8 cellular contexts compared by ENCODE assay signal in the genomic region with DNA sequence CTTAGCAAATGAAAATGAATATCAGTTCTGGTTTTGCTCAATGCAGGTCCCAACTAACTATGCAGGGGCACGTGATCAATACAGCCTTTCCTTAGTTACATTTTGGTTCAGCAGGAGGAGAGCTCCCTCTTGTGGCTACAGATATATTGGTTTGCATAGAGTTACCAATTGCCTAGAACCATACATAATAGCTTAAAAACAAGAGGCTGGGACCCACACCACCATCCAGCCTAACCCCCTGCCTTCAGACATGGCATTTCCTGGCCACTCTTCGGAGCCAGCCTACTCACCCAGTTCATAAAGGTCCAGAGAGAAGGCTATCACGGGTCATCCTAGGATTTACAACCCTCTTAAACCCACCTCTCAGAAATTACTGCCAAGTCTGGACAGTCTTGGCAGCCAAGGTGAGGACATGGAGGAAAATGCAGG. TPM values are rescaled to one million over a fixed set of nuclear protein-coding genes. Genes with fewer than 3 reads are reported as not detected.
DNase-seq lines count a peak whose midpoint lies in the region; TF ChIP-seq lines count a peak whose summit lies in the region.

No MANE protein-coding gene starts in this region.

- intact Hi-C loops in PC-9 (cut with micrococcal nuclease; ENCODE audit: unreplicated experiment) (loop anchor here (1.0 kb wide), 1 partner anchor 189 kb away; the partner anchor contains the start of gene DDX18), ovary (cut with DNase I) (loop anchor here in 2 of 4 donors (5.0 kb wide), 1 partner anchor 166 kb away; no protein-coding TSS in a partner anchor)

- H3K27ac ChIP-seq in HEK293 (ENCODE audit: extremely low read depth, low read depth, low read length) (no peak overlapping the region), PC-9 (no peak overlapping the region), ovary (no peak overlapping the region)

- H3K36me3 ChIP-seq in HEK293 (ENCODE audit: control insufficient read depth in 2 of 2, insufficient read depth in 1 of 2, low read length in 2 of 2): peaks cover 39 to 85% of the 10 kb centered on the region in 2 experiments
- H3K36me3 ChIP-seq in PC-9 (ENCODE audit: low read depth): peaks cover 45% of the 10 kb centered on the region
- H3K36me3 ChIP-seq in ovary: no peaks in the 10 kb centered on the region

- no peaks in the 10 kb centered on the region for H3K27me3 ChIP-seq in PC-9 (ENCODE audit: insufficient read depth, low read depth)
- H3K27me3 ChIP-seq in ovary: no peaks in the 10 kb centered on the region

- CTCF ChIA-PET in HEK293 (lab: Yijun Ruan, JAX) (interaction anchor here (0.5 to 6.1 kb wide), 43 partner anchors 9 to 1304 kb away, joined by 3 to 68 read pairs (median 5); partner anchors contain the start of gene DDX18), PC-9 (lab: Charles Lee) (interaction anchor here (0.5 to 1.3 kb wide), 6 partner anchors 9 to 446 kb away, joined by 3 to 12 read pairs (median 6); partner anchors contain the start of genes CCDC93 and DDX18)

- H3K4me3 ChIP-seq in HEK293 (ENCODE audit: low read depth, low read length) (no peak overlapping the region), PC-9 (no peak overlapping the region), ovary (no peak overlapping the region)

- TF ChIP-seq EP300 in ovary (IDR thresholded peaks at IDR 0.05): no peak

- H3K4me1 ChIP-seq in HEK293 (ENCODE audit: control insufficient read depth, insufficient read depth, low read length) (no peaks in the 10 kb centered on the region), PC-9 (replicated peaks; ENCODE audit: insufficient read depth) (no peaks in the 10 kb centered on the region), ovary (ENCODE audit: insufficient read depth) (no peaks in the 10 kb centered on the region)

- H3K79me2 ChIP-seq in PC-9 (ENCODE audit: low read depth): 0 out of 2 replicates have a peak, but pooled peaks cover 3% of the 10 kb centered on the region

- 10 to 18% (median 17%) methylated on average over 3 of the region's 3 CpGs for WGBS in ovary, 3 donors

- TF ChIP-seq POLR2A in ovary (IDR thresholded peaks at IDR 0.05): no peak

- H3K9me3 ChIP-seq in HEK293 (ENCODE audit: control insufficient read depth, insufficient read depth, low read depth, low read length) (no peaks in the 10 kb centered on the region), PC-9 (ENCODE audit: insufficient read depth, low read depth) (no peaks in the 10 kb centered on the region), ovary (no peaks in the 10 kb centered on the region)

- H3K4me2 ChIP-seq in PC-9: no peak overlapping the region

- DNase-seq in stimulated activated CD4-positive, alpha-beta T cell treated with anti-CD3 and anti-CD28 coated beads, Interleukin-12 subunit alpha, Interleukin-12 subunit beta, amount 100 ng/mL, for 48 hours (ENCODE audit: low read depth in 2 of 3, low spot score in 1 of 3): peak; percentile 5 to 74 (median 12)
- DNase-seq in stimulated activated CD4-positive, alpha-beta T cell treated with anti-CD3 and anti-CD28 coated beads, Interleukin-4, amount 100 ng/mL, for 1 hour: no peak
- DNase-seq in LHCN-M2 (ENCODE audit: low read depth) (peak; percentile 76), PC-9 (peak; percentile 38 to 73), germinal center (ENCODE audit: low spot score) (peak; percentile 62), ovary (peak in 3 of 5 donors; percentile 16 to 48 (median 22))
- peak; percentile 17 for DNase-seq in activated gamma-delta T cell treated with anti-CD3 and anti-CD28 coated beads, Interleukin-2, amount 50 U/mL, for 16 hours (ENCODE audit: low read depth)

- BruUV-seq in PC-9 (replicated peaks; lab: Mats Ljungman, UMichigan): no TSS peak

- peaks cover 12% of the 10 kb centered on the region; the same call in 1 of the 2 replicates for H3F3A ChIP-seq in PC-9 (ENCODE audit: insufficient read depth, low read depth)

- no peaks in the 10 kb centered on the region for H3K9me2 ChIP-seq in PC-9 (ENCODE audit: insufficient read depth)

- TF ChIP-seq CTCF in HEK293 (tag by site-specific recombination; IDR thresholded peaks at IDR 0.05) (peak; percentile 78), PC-9 (conservative IDR thresholded peaks at IDR 0.05) (peak; percentile 98), ovary (IDR thresholded peaks at IDR 0.05) (peak; percentile 52 to 81 (median 72))

- H4K20me1 ChIP-seq in PC-9 (ENCODE audit: insufficient read depth): peaks cover 16% of the 10 kb centered on the region

- POLR2A ChIA-PET in HEK293 (lab: Yijun Ruan, JAX) (interaction anchor here (0.9 to 1.1 kb wide), 4 partner anchors 11 to 189 kb away, joined by 3 to 7 read pairs (median 3); partner anchors contain the start of genes CCDC93 and DDX18), PC-9 (lab: Charles Lee; ENCODE audit: unreplicated experiment) (no interaction called here)

- no peak overlapping the region for H2AFZ ChIP-seq in PC-9

TF ChIP-seq in HEK293, 187 proteins besides CTCF, POLR2A, EP300 and RAD21 (continues in another document):
- no peak for TF ChIP-seq ZNF529 (tag by site-specific recombination; IDR thresholded peaks at IDR 0.05; ENCODE audit: insufficient replicate concordance)
- TF ChIP-seq ZNF174 (tag by site-specific recombination; IDR thresholded peaks at IDR 0.05): no peak
- TF ChIP-seq OVOL3 (tag by site-specific recombination; IDR thresholded peaks at IDR 0.05): no peak
- peak; percentile 68 for TF ChIP-seq ZNF654 (tag by site-specific recombination; IDR thresholded peaks at IDR 0.05; ENCODE audit: low read depth)
- TF ChIP-seq ZNF157 (tag by site-specific recombination; IDR thresholded peaks at IDR 0.05): no peak
- TF ChIP-seq ZNF148 (tag by site-specific recombination; IDR thresholded peaks at IDR 0.05; ENCODE audit: borderline replicate concordance): no peak
- TF ChIP-seq, protein P1, sequence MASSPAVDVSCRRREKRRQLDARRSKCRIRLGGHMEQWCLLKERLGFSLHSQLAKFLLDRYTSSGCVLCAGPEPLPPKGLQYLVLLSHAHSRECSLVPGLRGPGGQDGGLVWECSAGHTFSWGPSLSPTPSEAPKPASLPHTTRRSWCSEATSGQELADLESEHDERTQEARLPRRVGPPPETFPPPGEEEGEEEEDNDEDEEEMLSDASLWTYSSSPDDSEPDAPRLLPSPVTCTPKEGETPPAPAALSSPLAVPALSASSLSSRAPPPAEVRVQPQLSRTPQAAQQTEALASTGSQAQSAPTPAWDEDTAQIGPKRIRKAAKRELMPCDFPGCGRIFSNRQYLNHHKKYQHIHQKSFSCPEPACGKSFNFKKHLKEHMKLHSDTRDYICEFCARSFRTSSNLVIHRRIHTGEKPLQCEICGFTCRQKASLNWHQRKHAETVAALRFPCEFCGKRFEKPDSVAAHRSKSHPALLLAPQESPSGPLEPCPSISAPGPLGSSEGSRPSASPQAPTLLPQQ (tag by site-specific recombination; IDR thresholded peaks at IDR 0.05): 0 out of 2 replicates have a peak, but pooled peaks have one; percentile 49
- TF ChIP-seq, protein P2, sequence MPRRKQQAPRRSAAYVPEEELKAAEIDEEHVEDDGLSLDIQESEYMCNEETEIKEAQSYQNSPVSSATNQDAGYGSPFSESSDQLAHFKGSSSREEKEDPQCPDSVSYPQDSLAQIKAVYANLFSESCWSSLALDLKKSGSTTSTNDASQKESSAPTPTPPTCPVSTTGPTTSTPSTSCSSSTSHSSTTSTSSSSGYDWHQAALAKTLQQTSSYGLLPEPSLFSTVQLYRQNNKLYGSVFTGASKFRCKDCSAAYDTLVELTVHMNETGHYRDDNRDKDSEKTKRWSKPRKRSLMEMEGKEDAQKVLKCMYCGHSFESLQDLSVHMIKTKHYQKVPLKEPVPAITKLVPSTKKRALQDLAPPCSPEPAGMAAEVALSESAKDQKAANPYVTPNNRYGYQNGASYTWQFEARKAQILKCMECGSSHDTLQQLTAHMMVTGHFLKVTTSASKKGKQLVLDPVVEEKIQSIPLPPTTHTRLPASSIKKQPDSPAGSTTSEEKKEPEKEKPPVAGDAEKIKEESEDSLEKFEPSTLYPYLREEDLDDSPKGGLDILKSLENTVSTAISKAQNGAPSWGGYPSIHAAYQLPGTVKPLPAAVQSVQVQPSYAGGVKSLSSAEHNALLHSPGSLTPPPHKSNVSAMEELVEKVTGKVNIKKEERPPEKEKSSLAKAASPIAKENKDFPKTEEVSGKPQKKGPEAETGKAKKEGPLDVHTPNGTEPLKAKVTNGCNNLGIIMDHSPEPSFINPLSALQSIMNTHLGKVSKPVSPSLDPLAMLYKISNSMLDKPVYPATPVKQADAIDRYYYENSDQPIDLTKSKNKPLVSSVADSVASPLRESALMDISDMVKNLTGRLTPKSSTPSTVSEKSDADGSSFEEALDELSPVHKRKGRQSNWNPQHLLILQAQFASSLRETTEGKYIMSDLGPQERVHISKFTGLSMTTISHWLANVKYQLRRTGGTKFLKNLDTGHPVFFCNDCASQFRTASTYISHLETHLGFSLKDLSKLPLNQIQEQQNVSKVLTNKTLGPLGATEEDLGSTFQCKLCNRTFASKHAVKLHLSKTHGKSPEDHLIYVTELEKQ (tag by site-specific recombination; IDR thresholded peaks at IDR 0.05; ENCODE audit: borderline replicate concordance): no peak
- no peak for TF ChIP-seq ZNF354C (tag by site-specific recombination; IDR thresholded peaks at IDR 0.05; ENCODE audit: borderline replicate concordance, low read depth)
- no peak for TF ChIP-seq SP2 (tag by site-specific recombination; IDR thresholded peaks at IDR 0.05)
- TF ChIP-seq GLIS1 (tag by site-specific recombination; IDR thresholded peaks at IDR 0.05): no peak
- no peak for TF ChIP-seq ZNF623 (tag by site-specific recombination; IDR thresholded peaks at IDR 0.05)
- no peak for TF ChIP-seq ZNF664 (tag by site-specific recombination; IDR thresholded peaks at IDR 0.05)

RNA-seq across cellular contexts. Expression of gene CCDC93, which starts 10.5 kb away (rescaled TPM):
- total RNA-seq in LHCN-M2 (2014; rRNA removed) (10.8 and 15.3 TPM in 2 replicates), PC-9 (2021) (29.7 and 31.3 TPM in 2 replicates), ovary (10 to 100 TPM; 14.5 to 33.8 (median 26.4) TPM)
- 6.9 TPM for polyA plus RNA-seq in LHCN-M2 (2012)
- 10 to 100 TPM; 10.3 to 25.4 TPM for polyA plus RNA-seq in ovary
